34 cellular contexts compared by ENCODE assay signal in genomic region chr13:57424379-57424778, GRCh38.
A peak's percentile ranks its signal among the peaks of the same experiment; 100 is the strongest.
DNase-seq lines count a peak whose midpoint lies in the region; ATAC-seq, FAIRE-seq and TF ChIP-seq lines count a peak whose summit lies in the region.
"Had no signal": no experiment of that assay in that cellular context is flagged by ENCODE, and none has a peak within 500 bp of the region (broad histone marks: within the 10 kb centered on the region; RNA-seq: fewer than 3 reads in every experiment).

No MANE protein-coding gene starts in this region.

- DNase-seq in left lobe of liver (ENCODE audit: low spot score), result peak; percentile 58
- DNase-seq in HepG2 (ENCODE audit: low spot score), result peak; percentile 1
- peak in 1 of 3 donors; percentile 64 for DNase-seq in right lobe of liver
- DNase-seq in GM19238 (ENCODE audit: insufficient read length, low spot score), result no peak
- DNase-seq: 8988T; ACHN; AML-193; BE2C; C1 segment of cervical spinal cord; Caco-2; Calu3; CD4-positive, alpha-beta memory T cell; CD4-positive, alpha-beta T cell; CD4-positive, CD25-positive, alpha-beta regulatory T cell; CD8-positive, alpha-beta memory T cell; CD8-positive, alpha-beta T cell; COR-L47; DMS 273 treated with DMSO at 0.1 percent for 48 hours; DMS153; DMS53; DMS79; DMS79 treated with DMSO at 0.1 percent for 48 hours; DND-41; EL had no signal

- intact Hi-C loops in HepG2 (cut with micrococcal nuclease; ENCODE audit: unreplicated experiment) (no loop called here), right lobe of liver (cut with DNase I) (no loop called here)

- WGBS in HepG2 (ENCODE audit: low lambda C conversion rate), result 0% methylated on average over 1 of the region's 1 CpG
- WGBS in liver, result 25% methylated on average over 1 of the region's 1 CpG
- 19% methylated on average over 1 of the region's 1 CpG for WGBS in right lobe of liver (ENCODE audit: insufficient coverage, low coverage, low lambda C conversion rate, missing lambda C conversion rate)

- H3K4me3 ChIP-seq in HepG2 (replicated peaks in 1 of 3; ENCODE audit: insufficient read depth in 1 of 3, low read depth in 2 of 3, low read length in 3 of 3), result no peak overlapping the region
- peak overlapping the region in 1 of 3 donors; percentile 27 for H3K4me3 ChIP-seq in liver (ENCODE audit: low read depth in 1 of 3, low read length in 3 of 3)
- H3K4me3 ChIP-seq in right lobe of liver, result peak overlapping the region; percentile 13 to 35 (median 26)
- H3K4me3 ChIP-seq: A549; BLaER1; BLaER1 treated with 17β-estradiol and CSF1 and Interleukin-3, amounts not matched to agents 10 nM and 100 nM had no signal

- no peak overlapping the region for H3K4me2 ChIP-seq in HepG2 (ENCODE audit: low read depth, low read length)
- H3K4me2 ChIP-seq: A549; BLaER1; BLaER1 treated with 17β-estradiol and CSF1 and Interleukin-3, amounts not matched to agents 10 nM and 100 nM had no signal

- H3K27ac ChIP-seq in HepG2 (ENCODE audit: extremely low read length, insufficient read depth, low read length), result no peak overlapping the region
- H3K27ac ChIP-seq in liver (ENCODE audit: low read depth in 1 of 2, low read length in 2 of 2), result peak overlapping the region; percentile 57 to 74
- H3K27ac ChIP-seq in right lobe of liver, result peak overlapping the region; percentile 60 to 87 (median 65)
- H3K27ac ChIP-seq: 22Rv1; A549; BLaER1; BLaER1 treated with 17β-estradiol and CSF1 and Interleukin-3, amounts not matched to agents 10 nM and 100 nM; C4-2B had no signal

- TF ChIP-seq EP300 in HepG2 (IDR thresholded peaks at IDR 0.05; ENCODE audit: low read depth in 2 of 2, low read length in 2 of 2) (no peak), HepG2 (CRISPR knock-in tag; IDR thresholded peaks at IDR 0.05; ENCODE audit: borderline replicate concordance) (no peak)

- CTCF ChIA-PET in HepG2 (lab: Yijun Ruan, JAX; ENCODE audit: low intra/inter-chr PET ratio, low total read pairs), result no interaction called here

- no peak overlapping the region for H2AFZ ChIP-seq in HepG2 (ENCODE audit: low read length)

- ATAC-seq in left lobe of liver (peak; percentile 98), HepG2 (peak; percentile 46; the same call in 2 of the 3 replicates), right lobe of liver (peak; percentile 98 to 99 (median 99)), GM19455 (IDR thresholded peaks at IDR 0.05; ENCODE audit: unreplicated experiment) (no peak), HG03565 (IDR thresholded peaks at IDR 0.05; ENCODE audit: unreplicated experiment) (no peak), GM21367 (IDR thresholded peaks at IDR 0.05; ENCODE audit: unreplicated experiment) (no peak)
- ATAC-seq: A549; CD8-positive, alpha-beta T cell had no signal

- H3K9me3 ChIP-seq in HepG2 (ENCODE audit: low read length) (peaks cover 47% of the 10 kb centered on the region), liver (ENCODE audit: control insufficient read depth in 4 of 4, low read length in 3 of 4) (no peaks in the 10 kb centered on the region), right lobe of liver (no peaks in the 10 kb centered on the region)
- H3K9me3 ChIP-seq: A549; BE2C; BLaER1; BLaER1 treated with 17β-estradiol and CSF1 and Interleukin-3, amounts not matched to agents 10 nM and 100 nM; Caco-2 had no signal

- POLR2A ChIA-PET in HepG2 (lab: Yijun Ruan, JAX), result no interaction called here

- no peaks in the 10 kb centered on the region for H4K20me1 ChIP-seq in HepG2 (ENCODE audit: insufficient read depth, low read length)
- H4K20me1 ChIP-seq: BLaER1; BLaER1 treated with 17β-estradiol and CSF1 and Interleukin-3, amounts not matched to agents 10 nM and 100 nM had no signal

- H3K9ac ChIP-seq in HepG2 (ENCODE audit: insufficient read depth, low read depth, low read length) (no peak overlapping the region), liver (ENCODE audit: low read depth in 1 of 2, low read length in 2 of 2) (no peak overlapping the region)
- H3K9ac ChIP-seq: BLaER1; BLaER1 treated with 17β-estradiol and CSF1 and Interleukin-3, amounts not matched to agents 10 nM and 100 nM had no signal

- TF ChIP-seq RAD21 in HepG2 (CRISPR knock-in tag; IDR thresholded peaks at IDR 0.05) (no peak), liver (IDR thresholded peaks at IDR 0.05) (peak; percentile 51 to 55)

- no peak for FAIRE-seq in HepG2 (lab: Jason Lieb, UNC)
- FAIRE-seq: A204.1, A549 had no signal

- no TSS peak for BruUV-seq in HepG2 (replicated peaks; lab: Mats Ljungman, UMichigan)

- H3K36me3 ChIP-seq in HepG2 (replicated peaks in 1 of 2; ENCODE audit: control insufficient read depth in 1 of 2, insufficient read depth in 2 of 2, low read length in 2 of 2), result no peaks in the 10 kb centered on the region
- H3K36me3 ChIP-seq in liver (ENCODE audit: control insufficient read depth in 4 of 4, insufficient read depth in 3 of 4, low read depth in 1 of 4, low read length in 3 of 4), result no peaks in the 10 kb centered on the region
- no peaks in the 10 kb centered on the region for H3K36me3 ChIP-seq in right lobe of liver
- H3K36me3 ChIP-seq: BE2C; BLaER1; BLaER1 treated with 17β-estradiol and CSF1 and Interleukin-3, amounts not matched to agents 10 nM and 100 nM had no signal

- TF ChIP-seq POLR2A in HepG2 (IDR thresholded peaks at IDR 0.05; ENCODE audit: insufficient read depth in 1 of 2, low read depth in 2 of 2, low read length in 2 of 2) (no peak), right lobe of liver (IDR thresholded peaks at IDR 0.05) (no peak)

- H3K27me3 ChIP-seq in HepG2 (ENCODE audit: control insufficient read depth in 1 of 2, insufficient read depth in 2 of 2, low read length in 2 of 2) (no peaks in the 10 kb centered on the region), liver (ENCODE audit: control insufficient read depth in 4 of 4, insufficient read depth in 4 of 4, low read length in 3 of 4) (no peaks in the 10 kb centered on the region), right lobe of liver (no peaks in the 10 kb centered on the region)
- H3K27me3 ChIP-seq: BE2C; BLaER1; BLaER1 treated with 17β-estradiol and CSF1 and Interleukin-3, amounts not matched to agents 10 nM and 100 nM had no signal

- in situ Hi-C loops in HepG2 (cut with HindIII; ENCODE audit: extremely low pct_ligation_motif_present, low pct_unique_long_range_greater_than_20kb), result no loop called here

- TF ChIP-seq CTCF in HepG2 (CRISPR knock-in tag; IDR thresholded peaks at IDR 0.05), result no peak
- no peak for TF ChIP-seq CTCF in liver (IDR thresholded peaks at IDR 0.05; ENCODE audit: low read depth, low read length, missing input control)
- no peak for TF ChIP-seq CTCF in right lobe of liver (IDR thresholded peaks at IDR 0.05)

- no peaks in the 10 kb centered on the region for H3K79me2 ChIP-seq in HepG2 (ENCODE audit: insufficient read depth, low read length)

- H3K4me1 ChIP-seq in HepG2 (ENCODE audit: insufficient read depth, low read length) (no peaks in the 10 kb centered on the region), liver (ENCODE audit: control insufficient read depth in 4 of 4, insufficient read depth in 4 of 4, low read length in 3 of 4) (peaks cover 0 to 5% (median 0%) of the 10 kb centered on the region in 4 donors), right lobe of liver (peaks cover 0 to 10% (median 3%) of the 10 kb centered on the region in 4 donors)
- H3K4me1 ChIP-seq: A549; BE2C; BLaER1; BLaER1 treated with 17β-estradiol and CSF1 and Interleukin-3, amounts not matched to agents 10 nM and 100 nM; Caco-2 had no signal

TF ChIP-seq in HepG2, 621 proteins besides CTCF, POLR2A, EP300 and RAD21 (continues in another document):
- no peak for TF ChIP-seq ZNF281 (CRISPR knock-in tag; IDR thresholded peaks at IDR 0.05; ENCODE audit: borderline replicate concordance)
- no peak for TF ChIP-seq ZSCAN12 (CRISPR knock-in tag; IDR thresholded peaks at IDR 0.05)

TF ChIP-seq in liver, 16 proteins besides CTCF, POLR2A, EP300 and RAD21 (continues in another document):
- peak; percentile 93 for TF ChIP-seq SP1 (IDR thresholded peaks at IDR 0.05)
- TF ChIP-seq EGR1 (IDR thresholded peaks at IDR 0.05; ENCODE audit: low read depth in 2 of 2), result no peak
- peak; percentile 54 to 82 for TF ChIP-seq JUND (IDR thresholded peaks at IDR 0.05)
- TF ChIP-seq HNF4A (conservative IDR thresholded peaks at IDR 0.05), result peak; percentile 94
- TF ChIP-seq RXRA (IDR thresholded peaks at IDR 0.05), result peak in 1 of 2 donors; percentile 46
- TF ChIP-seq MAX (IDR thresholded peaks at IDR 0.05), result no peak
- peak; percentile 76 for TF ChIP-seq REST (IDR thresholded peaks at IDR 0.05)
- TF ChIP-seq NR2F2 (IDR thresholded peaks at IDR 0.05), result no peak
- TF ChIP-seq FOXA1 (IDR thresholded peaks at IDR 0.05), result no peak
- no peak for TF ChIP-seq GABPA (IDR thresholded peaks at IDR 0.05 in 1 of 2, conservative IDR thresholded peaks at IDR 0.05 in 1 of 2)
- no peak for TF ChIP-seq TAF1 (conservative IDR thresholded peaks at IDR 0.05)
- TF ChIP-seq ATF3 (IDR thresholded peaks at IDR 0.05), result no peak

Comparison
In these comparisons a context has a peak if more than half of its experiments do, and no peak if none do; other contexts are left out.
1. H3K4me3 ChIP-seq: peak in right lobe of liver (3 of 3); none in HepG2 (0 of 3).
2. ATAC-seq: peak in left lobe of liver (single experiment), HepG2 (single experiment) and right lobe of liver (4 of 4); none in GM19455 (single experiment), HG03565 (single experiment) and GM21367 (single experiment).